26 cellular contexts compared by ENCODE assay signal in the genomic region with DNA sequence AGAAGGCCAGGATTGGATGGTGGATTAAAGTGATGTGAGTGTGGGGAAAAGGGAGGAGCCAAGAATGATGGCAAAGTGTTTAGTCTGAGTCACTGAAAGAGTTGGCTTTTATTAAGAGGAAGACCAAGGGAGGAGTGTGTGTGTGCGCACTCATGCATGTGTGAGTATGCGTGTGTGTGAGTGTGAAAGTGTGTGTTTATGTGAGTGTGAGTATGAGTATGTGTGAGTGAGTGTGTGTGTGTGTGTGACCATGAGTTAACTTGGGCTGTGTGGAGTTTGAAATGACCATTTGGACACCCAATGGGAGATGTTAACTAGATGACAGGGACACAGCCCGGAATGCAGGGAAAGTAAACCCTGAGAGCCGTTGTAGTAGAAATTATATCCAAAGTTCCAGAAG. TPM values are rescaled to one million over a fixed set of nuclear protein-coding genes. Genes with fewer than 3 reads are reported as not detected.
DNase-seq lines count a peak whose midpoint lies in the region; ATAC-seq, FAIRE-seq and TF ChIP-seq lines count a peak whose summit lies in the region.
"Had no signal": no experiment of that assay in that cellular context is flagged by ENCODE, and none has a peak within 500 bp of the region (broad histone marks: within the 10 kb centered on the region; RNA-seq: fewer than 3 reads in every experiment).

No MANE protein-coding gene starts in this region.

- H3K56ac ChIP-seq in IMR-90 (ENCODE audit: extremely low read depth, insufficient read depth, low read length) = no peak overlapping the region

- no peak overlapping the region for H2BK120ac ChIP-seq in IMR-90 (ENCODE audit: low read depth, low read length)

- no peak overlapping the region for H3K9ac ChIP-seq in IMR-90 (ENCODE audit: low read depth, low read length)
- H3K9ac ChIP-seq: BLaER1 treated with 17β-estradiol and CSF1 and Interleukin-3, amounts not matched to agents 10 nM and 100 nM; GM23248 had no signal

- in situ Hi-C loops in IMR-90 (cut with MboI; ENCODE audit: low sequenced_read_pairs) = no loop called here

- POLR2A ChIA-PET in IMR-90 (lab: Charles Lee; ENCODE audit: unreplicated experiment) = no interaction called here

- H2BK20ac ChIP-seq in IMR-90 (ENCODE audit: low read depth, low read length) = peak overlapping the region; percentile 40; the same call in 1 of the 2 replicates

- no peak overlapping the region; the same call in 1 of the 2 replicates for H3K4ac ChIP-seq in IMR-90 (ENCODE audit: low read depth, low read length)

- peaks cover 2% of the 10 kb centered on the region for H3K27me3 Mint-ChIP-seq in endothelial cell (ENCODE audit: unreplicated experiment)

- H4K91ac ChIP-seq in IMR-90 (ENCODE audit: insufficient read depth, low read depth, low read length) = 0 out of 2 replicates have a peak overlapping the region, but pooled peaks have one; percentile 9

- TF ChIP-seq CTCF in IMR-90 (conservative IDR thresholded peaks at IDR 0.05; ENCODE audit: low read depth, low read length) (no peak), esophagus muscularis mucosa (IDR thresholded peaks at IDR 0.05) (no peak), endothelial cell (IDR thresholded peaks at IDR 0.05; ENCODE audit: unreplicated experiment) (no peak)

- peak; percentile 24 for FAIRE-seq in GM12892 (lab: Jason Lieb, UNC)
- FAIRE-seq: A549, D721Med, H54 had no signal

- H3K4me2 ChIP-seq in IMR-90 (ENCODE audit: low read depth, low read length) = no peak overlapping the region
- H3K4me2 ChIP-seq: A549; BLaER1 treated with 17β-estradiol and CSF1 and Interleukin-3, amounts not matched to agents 10 nM and 100 nM had no signal

- TF ChIP-seq EP300 in esophagus muscularis mucosa (IDR thresholded peaks at IDR 0.05) = no peak

- peaks cover 6% of the 10 kb centered on the region for H3K9me1 ChIP-seq in IMR-90 (ENCODE audit: insufficient read depth, low read length)

- H3K4me3 ChIP-seq in IMR-90 (ENCODE audit: insufficient read depth, low read depth, low read length) = no peak overlapping the region
- H3K4me3 ChIP-seq in esophagus muscularis mucosa = no peak overlapping the region
- H3K4me3 ChIP-seq: A549; BLaER1 treated with 17β-estradiol and CSF1 and Interleukin-3, amounts not matched to agents 10 nM and 100 nM; GM23248; HAP-1 had no signal

- peak overlapping the region; percentile 70; the same call in 1 of the 2 replicates for H3K14ac ChIP-seq in IMR-90 (replicated peaks; ENCODE audit: low read depth, low read length)

- no peaks in the 10 kb centered on the region for H3K36me3 Mint-ChIP-seq in endothelial cell (ENCODE audit: low read depth, unreplicated experiment)
- H3K36me3 Mint-ChIP-seq: CD14-positive monocyte; CD8-positive, alpha-beta memory T cell had no signal

- CTCF ChIA-PET in IMR-90 (lab: Yijun Ruan, JAX) = no interaction called here

- no peak for TF ChIP-seq POLR2A in GM12892 (IDR thresholded peaks at IDR 0.05; ENCODE audit: low read depth, low read length)
- TF ChIP-seq POLR2A in IMR-90 (IDR thresholded peaks at IDR 0.05; ENCODE audit: low read depth, low read length) = no peak
- TF ChIP-seq POLR2A in esophagus muscularis mucosa (IDR thresholded peaks at IDR 0.05; ENCODE audit: low read depth) = no peak

- no peak overlapping the region for H2AK9ac ChIP-seq in IMR-90 (replicated peaks; ENCODE audit: low read depth, low read length, poor library complexity)

- no peak overlapping the region for H2AFZ ChIP-seq in IMR-90 (replicated peaks; ENCODE audit: low read length, poor library complexity)
- H2AFZ ChIP-seq: GM23248 had no signal

- H3K4me3 Mint-ChIP-seq in endothelial cell (ENCODE audit: unreplicated experiment) = no peak overlapping the region
- H3K4me3 Mint-ChIP-seq: CD14-positive monocyte; CD4-positive, alpha-beta T cell; CD8-positive, alpha-beta memory T cell; HFFc6 had no signal

- no TSS peak for BruUV-seq in IMR-90 (replicated peaks; lab: Mats Ljungman, UMichigan)

- no peak overlapping the region for H3K27ac Mint-ChIP-seq in endothelial cell (ENCODE audit: unreplicated experiment)
- H3K27ac Mint-ChIP-seq: CD14-positive monocyte; CD4-positive, alpha-beta T cell; CD8-positive, alpha-beta memory T cell; HFFc6 had no signal

- no peak for TF ChIP-seq RAD21 in IMR-90 (IDR thresholded peaks at IDR 0.05; ENCODE audit: low read length)

- no peaks in the 10 kb centered on the region for H3K9me3 ChIP-seq in IMR-90 (ENCODE audit: control insufficient read depth, insufficient read depth, low read length)
- H3K9me3 ChIP-seq in esophagus muscularis mucosa = no peaks in the 10 kb centered on the region
- H3K9me3 ChIP-seq: A549, BE2C, HAP-1 had no signal

- no peak overlapping the region for H4K5ac ChIP-seq in IMR-90 (ENCODE audit: low read depth, low read length)

- peak overlapping the region; percentile 91; the same call in 2 of the 3 replicates for H2BK15ac ChIP-seq in IMR-90 (ENCODE audit: low read depth, low read length)

- H3K23ac ChIP-seq in IMR-90 (ENCODE audit: low read depth, low read length) = peak overlapping the region; percentile 87

- intact Hi-C loops in IMR-90 (cut with micrococcal nuclease) = no loop called here
- intact Hi-C loops in esophagus muscularis mucosa (cut with DNase I) = no loop called here

- no peaks in the 10 kb centered on the region for H3K9me3 Mint-ChIP-seq in endothelial cell (ENCODE audit: unreplicated experiment)
- H3K9me3 Mint-ChIP-seq: CD4-positive, alpha-beta T cell; HFFc6 had no signal

- no peaks in the 10 kb centered on the region for H4K20me1 ChIP-seq in IMR-90 (ENCODE audit: insufficient read depth, low read length)
- H4K20me1 ChIP-seq: BLaER1 treated with 17β-estradiol and CSF1 and Interleukin-3, amounts not matched to agents 10 nM and 100 nM had no signal

- no peak overlapping the region for H3K18ac ChIP-seq in IMR-90 (ENCODE audit: low read depth, low read length)

- H4K8ac ChIP-seq in IMR-90 (ENCODE audit: low read depth in 2 of 2, low read length in 2 of 2) = peak overlapping the region in 1 of 2 experiments; percentile 70; a peak in 2 of 4 replicates

- ATAC-seq in IMR-90 (ENCODE audit: low read depth) = no peak
- ATAC-seq in GM19324 (IDR thresholded peaks at IDR 0.05; ENCODE audit: low FRiP score, unreplicated experiment) = no peak
- ATAC-seq: A549 had no signal

- no peaks in the 10 kb centered on the region for H3K79me1 ChIP-seq in IMR-90 (ENCODE audit: low read depth in 1 of 2, low read length in 2 of 2)

- 0 out of 2 replicates have a peak overlapping the region, but pooled peaks have one; percentile 56 for H2AK5ac ChIP-seq in IMR-90 (ENCODE audit: low read depth, low read length)

- H3K4me1 ChIP-seq in IMR-90 (ENCODE audit: control insufficient read depth, insufficient read depth, low read length) (peaks cover 10% of the 10 kb centered on the region), esophagus muscularis mucosa (no peaks in the 10 kb centered on the region)
- H3K4me1 ChIP-seq: BE2C, HAP-1 had no signal

- dilution Hi-C loops in IMR-90 (cut with HindIII; ENCODE audit: low sequenced_read_pairs, unreplicated experiment) = no loop called here

- H3K36me3 ChIP-seq in IMR-90 (ENCODE audit: control insufficient read depth, insufficient read depth, low read length) (no peaks in the 10 kb centered on the region), esophagus muscularis mucosa (no peaks in the 10 kb centered on the region)
- H3K36me3 ChIP-seq: BE2C; BLaER1 treated with 17β-estradiol and CSF1 and Interleukin-3, amounts not matched to agents 10 nM and 100 nM; HAP-1 had no signal

- WGBS in IMR-90 (ENCODE audit: extremely low coverage in 2 of 2, insufficient read length in 1 of 2), 2 experiments = 86 to 100% methylated on average over 1 of the region's 4 CpGs
- 89% methylated on average over 4 of the region's 4 CpGs for WGBS in esophagus muscularis mucosa

- H3K27me3 ChIP-seq in IMR-90 (ENCODE audit: control insufficient read depth, insufficient read depth, low read length) (0 out of 2 replicates have a peak, but pooled peaks cover 1% of the 10 kb centered on the region), esophagus muscularis mucosa (peaks cover 0 to 6% (median 0%) of the 10 kb centered on the region in 4 donors)
- H3K27me3 ChIP-seq: BLaER1 treated with 17β-estradiol and CSF1 and Interleukin-3, amounts not matched to agents 10 nM and 100 nM had no signal

- DNase-seq in NCI-H82 (lab: John Stamatoyannopoulos, UW) (peak; percentile 74), NCI-H82 treated with DMSO at 0.1 percent for 48 hours (lab: John Stamatoyannopoulos, UW; ENCODE audit: unreplicated experiment) (no peak), GM12892 (ENCODE audit: insufficient read length) (no peak), IMR-90 (peak; percentile 13), esophagus muscularis mucosa (ENCODE audit: extremely low spot score) (peak; percentile 80), endothelial cell (ENCODE audit: low spot score) (no peak), NCI-H2081 treated with DMSO at 0.1 percent for 48 hours (lab: John Stamatoyannopoulos, UW) (no peak)
- DNase-seq: 8988T; ACHN; AML-193; BE2C; CD4-positive, alpha-beta T cell; CD8-positive, alpha-beta memory T cell; DMS 273 treated with DMSO at 0.1 percent for 48 hours; DMS79; EL; GDM1; GM23248; HFFc6 had no signal

- peaks cover 6% of the 10 kb centered on the region for H3K4me1 Mint-ChIP-seq in endothelial cell (ENCODE audit: unreplicated experiment)
- H3K4me1 Mint-ChIP-seq: CD14-positive monocyte; CD8-positive, alpha-beta memory T cell had no signal

- no peak overlapping the region for H2BK5ac ChIP-seq in IMR-90 (ENCODE audit: low read depth, low read length, poor library complexity, severe bottlenecking)

- H3K27ac ChIP-seq in IMR-90 (ENCODE audit: insufficient read depth, low read length) = no peak overlapping the region
- H3K27ac ChIP-seq in esophagus muscularis mucosa (replicated peaks in 1 of 4) = no peak overlapping the region
- H3K27ac ChIP-seq: BLaER1 treated with 17β-estradiol and CSF1 and Interleukin-3, amounts not matched to agents 10 nM and 100 nM; GM23248 had no signal

TF ChIP-seq in IMR-90, 13 proteins besides CTCF, POLR2A, EP300 and RAD21 (continues in another document):
- no peak for TF ChIP-seq RFX5 (IDR thresholded peaks at IDR 0.05; ENCODE audit: low read depth, low read length)
- no peak for TF ChIP-seq MXI1 (IDR thresholded peaks at IDR 0.05; ENCODE audit: borderline replicate concordance, low read depth, low read length)
- TF ChIP-seq CEBPB (IDR thresholded peaks at IDR 0.05; ENCODE audit: low read depth, low read length) = no peak

RNA-seq across cellular contexts. Expression of gene EYA2, which starts 57.6 kb away (rescaled TPM):
- polyA plus RNA-seq in GM12892 (2012; ENCODE audit: missing spikeins) = 16.9 TPM
- 2.3 and 2.5 TPM in 2 replicates for total RNA-seq in IMR-90 (2012; rRNA removed)
- 5.0 and 5.4 TPM in 2 replicates for polyA plus RNA-seq in IMR-90 (2012; rRNA removed)
- 1.8 and 4.5 TPM in 2 replicates for polyA plus RNA-seq in IMR-90 (2012; cell fraction: cytosol; rRNA removed)
- 3.6 and 4.4 TPM in 2 replicates for polyA plus RNA-seq in IMR-90 (2012; cell fraction: nucleus; rRNA removed; ENCODE audit: low replicate concordance)
- 1 to 10 TPM; 1.2 to 5.9 (median 4.2) TPM for total RNA-seq in esophagus muscularis mucosa
- total RNA-seq in endothelial cell (ENCODE audit: unreplicated experiment) = not detected
- total RNA-seq: CD4-positive, alpha-beta T cell; CD8-positive, alpha-beta memory T cell; GM23248 had no signal
- polyA plus RNA-seq: CD8-positive, alpha-beta memory T cell had no signal

Comparison
In these comparisons a context has a peak if more than half of its experiments do, and no peak if none do; other contexts are left out.
1. DNase-seq: peak in NCI-H82 (single experiment), IMR-90 (single experiment) and esophagus muscularis mucosa (single experiment); none in NCI-H82 treated with DMSO at 0.1 percent for 48 hours (single experiment), GM12892 (single experiment), endothelial cell (single experiment) and NCI-H2081 treated with DMSO at 0.1 percent for 48 hours (single experiment).